1 cellular context compared by ENCODE assay signal in genomic region chr6:158571826-158572652, GRCh38.
A peak's percentile ranks its signal among the peaks of the same experiment; 100 is the strongest.
TF ChIP-seq lines count a peak whose summit lies in the region.

No MANE protein-coding gene starts in this region.

TF ChIP-seq in HepG2, 621 proteins besides CTCF, POLR2A, EP300 and RAD21 (continued from another document and continues in another):
- TF ChIP-seq, protein P1, sequence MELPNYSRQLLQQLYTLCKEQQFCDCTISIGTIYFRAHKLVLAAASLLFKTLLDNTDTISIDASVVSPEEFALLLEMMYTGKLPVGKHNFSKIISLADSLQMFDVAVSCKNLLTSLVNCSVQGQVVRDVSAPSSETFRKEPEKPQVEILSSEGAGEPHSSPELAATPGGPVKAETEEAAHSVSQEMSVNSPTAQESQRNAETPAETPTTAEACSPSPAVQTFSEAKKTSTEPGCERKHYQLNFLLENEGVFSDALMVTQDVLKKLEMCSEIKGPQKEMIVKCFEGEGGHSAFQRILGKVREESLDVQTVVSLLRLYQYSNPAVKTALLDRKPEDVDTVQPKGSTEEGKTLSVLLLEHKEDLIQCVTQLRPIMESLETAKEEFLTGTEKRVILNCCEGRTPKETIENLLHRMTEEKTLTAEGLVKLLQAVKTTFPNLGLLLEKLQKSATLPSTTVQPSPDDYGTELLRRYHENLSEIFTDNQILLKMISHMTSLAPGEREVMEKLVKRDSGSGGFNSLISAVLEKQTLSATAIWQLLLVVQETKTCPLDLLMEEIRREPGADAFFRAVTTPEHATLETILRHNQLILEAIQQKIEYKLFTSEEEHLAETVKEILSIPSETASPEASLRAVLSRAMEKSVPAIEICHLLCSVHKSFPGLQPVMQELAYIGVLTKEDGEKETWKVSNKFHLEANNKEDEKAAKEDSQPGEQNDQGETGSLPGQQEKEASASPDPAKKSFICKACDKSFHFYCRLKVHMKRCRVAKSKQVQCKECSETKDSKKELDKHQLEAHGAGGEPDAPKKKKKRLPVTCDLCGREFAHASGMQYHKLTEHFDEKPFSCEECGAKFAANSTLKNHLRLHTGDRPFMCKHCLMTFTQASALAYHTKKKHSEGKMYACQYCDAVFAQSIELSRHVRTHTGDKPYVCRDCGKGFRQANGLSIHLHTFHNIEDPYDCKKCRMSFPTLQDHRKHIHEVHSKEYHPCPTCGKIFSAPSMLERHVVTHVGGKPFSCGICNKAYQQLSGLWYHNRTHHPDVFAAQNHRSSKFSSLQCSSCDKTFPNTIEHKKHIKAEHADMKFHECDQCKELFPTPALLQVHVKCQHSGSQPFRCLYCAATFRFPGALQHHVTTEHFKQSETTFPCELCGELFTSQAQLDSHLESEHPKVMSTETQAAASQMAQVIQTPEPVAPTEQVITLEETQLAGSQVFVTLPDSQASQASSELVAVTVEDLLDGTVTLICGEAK (IDR thresholded peaks at IDR 0.05) = no peak
- TF ChIP-seq, protein P1 (CRISPR knock-in tag; IDR thresholded peaks at IDR 0.05) = peak; percentile 93
- TF ChIP-seq ZFX (CRISPR knock-in tag; IDR thresholded peaks at IDR 0.05; ENCODE audit: low read depth) (peak; percentile 100), ZSCAN20 (CRISPR knock-in tag; IDR thresholded peaks at IDR 0.05; ENCODE audit: borderline replicate concordance) (peak; percentile 93), ZFP36L1 (CRISPR knock-in tag; IDR thresholded peaks at IDR 0.05) (peak; percentile 96), NFKBIZ (CRISPR knock-in tag; IDR thresholded peaks at IDR 0.05) (peak; percentile 95), NCOR1 (IDR thresholded peaks at IDR 0.05; ENCODE audit: borderline replicate concordance, low read length) (peak; percentile 62; the same call in 1 of the 2 replicates), ZFP36L2 (CRISPR knock-in tag; IDR thresholded peaks at IDR 0.05) (peak; percentile 92), ZBTB8A (CRISPR knock-in tag; IDR thresholded peaks at IDR 0.05; ENCODE audit: borderline replicate concordance, low read depth) (peak; percentile 76; the same call in 1 of the 2 replicates), ZNF44 (CRISPR knock-in tag; IDR thresholded peaks at IDR 0.05) (peak; percentile 71), MIXL1 (CRISPR knock-in tag; IDR thresholded peaks at IDR 0.05) (peak; percentile 96), HNRNPK (IDR thresholded peaks at IDR 0.05; ENCODE audit: low read depth, low read length, poor library complexity, severe bottlenecking) (no peak), ZNF629 (CRISPR knock-in tag; conservative IDR thresholded peaks at IDR 0.05) (peak; percentile 73), ZBTB25 (CRISPR knock-in tag; IDR thresholded peaks at IDR 0.05) (peak; percentile 91), MBD4 (IDR thresholded peaks at IDR 0.05; ENCODE audit: borderline replicate concordance, low read length) (no peak), ZNF720 (CRISPR knock-in tag; IDR thresholded peaks at IDR 0.05) (no peak; the same call in 1 of the 2 replicates), PHF20 (CRISPR knock-in tag; IDR thresholded peaks at IDR 0.05) (peak; percentile 85; the same call in 1 of the 2 replicates), MXD1 (CRISPR knock-in tag; IDR thresholded peaks at IDR 0.05) (peak; percentile 99), ZNF225 (CRISPR knock-in tag; IDR thresholded peaks at IDR 0.05) (peak; percentile 95; the same call in 1 of the 2 replicates), FOXK1 (CRISPR knock-in tag; IDR thresholded peaks at IDR 0.05; ENCODE audit: borderline replicate concordance, low read depth) (peak; percentile 95), MTA1 (CRISPR knock-in tag; IDR thresholded peaks at IDR 0.05; ENCODE audit: borderline replicate concordance) (peak; percentile 100), ZNF260 (CRISPR knock-in tag; IDR thresholded peaks at IDR 0.05; ENCODE audit: borderline replicate concordance, low read depth) (peak; percentile 86; the same call in 1 of the 2 replicates), ZBTB49 (CRISPR knock-in tag; IDR thresholded peaks at IDR 0.05; ENCODE audit: borderline replicate concordance) (peak; percentile 85; the same call in 1 of the 2 replicates), ZNF530 (CRISPR knock-in tag; IDR thresholded peaks at IDR 0.05; ENCODE audit: low read depth) (no peak), KDM2A (CRISPR knock-in tag; IDR thresholded peaks at IDR 0.05; ENCODE audit: borderline replicate concordance, low read depth) (peak; percentile 92), HCFC1 (IDR thresholded peaks at IDR 0.05; ENCODE audit: low read depth, low read length) (0 out of 2 replicates have a peak, but pooled peaks have one; percentile 15), NR0B2 (CRISPR knock-in tag; IDR thresholded peaks at IDR 0.05) (peak; percentile 74), ZBTB42 (CRISPR knock-in tag; IDR thresholded peaks at IDR 0.05) (peak; percentile 62; the same call in 1 of the 2 replicates), MZF1 (CRISPR knock-in tag; IDR thresholded peaks at IDR 0.05; ENCODE audit: borderline replicate concordance) (peak; percentile 92; the same call in 1 of the 2 replicates), ZNF580 (CRISPR knock-in tag; IDR thresholded peaks at IDR 0.05; ENCODE audit: borderline replicate concordance, low read depth) (peak; percentile 99), ZNF549 (CRISPR knock-in tag; IDR thresholded peaks at IDR 0.05) (peak; percentile 85; the same call in 1 of the 2 replicates), MTF1 (CRISPR knock-in tag; IDR thresholded peaks at IDR 0.05) (no peak), HINFP (CRISPR knock-in tag; IDR thresholded peaks at IDR 0.05; ENCODE audit: low read depth) (peak; percentile 98)
- TF ChIP-seq, protein P2, sequence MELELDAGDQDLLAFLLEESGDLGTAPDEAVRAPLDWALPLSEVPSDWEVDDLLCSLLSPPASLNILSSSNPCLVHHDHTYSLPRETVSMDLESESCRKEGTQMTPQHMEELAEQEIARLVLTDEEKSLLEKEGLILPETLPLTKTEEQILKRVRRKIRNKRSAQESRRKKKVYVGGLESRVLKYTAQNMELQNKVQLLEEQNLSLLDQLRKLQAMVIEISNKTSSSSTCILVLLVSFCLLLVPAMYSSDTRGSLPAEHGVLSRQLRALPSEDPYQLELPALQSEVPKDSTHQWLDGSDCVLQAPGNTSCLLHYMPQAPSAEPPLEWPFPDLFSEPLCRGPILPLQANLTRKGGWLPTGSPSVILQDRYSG (CRISPR knock-in tag; IDR thresholded peaks at IDR 0.05) = peak; percentile 41; the same call in 1 of the 2 replicates
- TF ChIP-seq, protein P3, sequence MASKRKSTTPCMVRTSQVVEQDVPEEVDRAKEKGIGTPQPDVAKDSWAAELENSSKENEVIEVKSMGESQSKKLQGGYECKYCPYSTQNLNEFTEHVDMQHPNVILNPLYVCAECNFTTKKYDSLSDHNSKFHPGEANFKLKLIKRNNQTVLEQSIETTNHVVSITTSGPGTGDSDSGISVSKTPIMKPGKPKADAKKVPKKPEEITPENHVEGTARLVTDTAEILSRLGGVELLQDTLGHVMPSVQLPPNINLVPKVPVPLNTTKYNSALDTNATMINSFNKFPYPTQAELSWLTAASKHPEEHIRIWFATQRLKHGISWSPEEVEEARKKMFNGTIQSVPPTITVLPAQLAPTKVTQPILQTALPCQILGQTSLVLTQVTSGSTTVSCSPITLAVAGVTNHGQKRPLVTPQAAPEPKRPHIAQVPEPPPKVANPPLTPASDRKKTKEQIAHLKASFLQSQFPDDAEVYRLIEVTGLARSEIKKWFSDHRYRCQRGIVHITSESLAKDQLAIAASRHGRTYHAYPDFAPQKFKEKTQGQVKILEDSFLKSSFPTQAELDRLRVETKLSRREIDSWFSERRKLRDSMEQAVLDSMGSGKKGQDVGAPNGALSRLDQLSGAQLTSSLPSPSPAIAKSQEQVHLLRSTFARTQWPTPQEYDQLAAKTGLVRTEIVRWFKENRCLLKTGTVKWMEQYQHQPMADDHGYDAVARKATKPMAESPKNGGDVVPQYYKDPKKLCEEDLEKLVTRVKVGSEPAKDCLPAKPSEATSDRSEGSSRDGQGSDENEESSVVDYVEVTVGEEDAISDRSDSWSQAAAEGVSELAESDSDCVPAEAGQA (IDR thresholded peaks at IDR 0.05; ENCODE audit: low read depth) = peak; percentile 85
- TF ChIP-seq, protein P3 (CRISPR knock-in tag; IDR thresholded peaks at IDR 0.05; ENCODE audit: borderline replicate concordance) = no peak; the same call in 1 of the 2 replicates
